ENCODE assay signal across 9 cellular contexts in genomic region chr2:71460595-71461303, GRCh38. TPM values are rescaled to one million over a fixed set of nuclear protein-coding genes. Genes with fewer than 3 reads are reported as not detected.
DNase-seq lines count a peak whose midpoint lies in the region; ATAC-seq and TF ChIP-seq lines count a peak whose summit lies in the region.
"Had no signal": no experiment of that assay in that cellular context is flagged by ENCODE, and none has a peak within 500 bp of the region (broad histone marks: within the 10 kb centered on the region; RNA-seq: fewer than 3 reads in every experiment).

No MANE protein-coding gene starts in this region.

- H3K4me1 Mint-ChIP-seq in progenitor cell of endocrine pancreas (ENCODE audit: low read depth): peaks cover 9% of the 10 kb centered on the region
- no peaks in the 10 kb centered on the region for H3K4me1 Mint-ChIP-seq in activated T-cell treated with anti-CD3 and anti-CD28 coated beads, Interleukin-2, amount 50 U/mL, for 72 hours (ENCODE audit: low read depth)
- peaks cover 8% of the 10 kb centered on the region for H3K4me1 Mint-ChIP-seq in stimulated activated effector memory CD8-positive, alpha-beta T cell treated with anti-CD3 and anti-CD28 coated beads, Interleukin-12 subunit alpha, Interleukin-12 subunit beta, amount 100 ng/mL, for 72 hours
- H3K4me1 Mint-ChIP-seq: T-helper 17 cell had no signal

- TF ChIP-seq CTCF in GM12872 (IDR thresholded peaks at IDR 0.05; ENCODE audit: insufficient read depth, low read depth, low read length): peak; percentile 63
- TF ChIP-seq CTCF in OCI-LY3 (IDR thresholded peaks at IDR 0.05; ENCODE audit: low read depth, low read length): peak; percentile 58
- TF ChIP-seq CTCF in fibroblast of pulmonary artery (IDR thresholded peaks at IDR 0.05; ENCODE audit: low read length, missing control alignments): peak; percentile 58
- peak; percentile 60 for TF ChIP-seq CTCF in progenitor cell of endocrine pancreas (IDR thresholded peaks at IDR 0.05; ENCODE audit: unreplicated experiment)

- H2AFZ ChIP-seq in OCI-LY3 (ENCODE audit: low read depth, low read length): no peak overlapping the region

- no peaks in the 10 kb centered on the region for H3K9me3 Mint-ChIP-seq in progenitor cell of endocrine pancreas (ENCODE audit: low read depth)
- H3K9me3 Mint-ChIP-seq in activated T-cell treated with anti-CD3 and anti-CD28 coated beads, Interleukin-2, amount 50 U/mL, for 72 hours: no peaks in the 10 kb centered on the region
- no peaks in the 10 kb centered on the region for H3K9me3 Mint-ChIP-seq in stimulated activated effector memory CD8-positive, alpha-beta T cell treated with anti-CD3 and anti-CD28 coated beads, Interleukin-12 subunit alpha, Interleukin-12 subunit beta, amount 100 ng/mL, for 72 hours

- H3K4me1 ChIP-seq in OCI-LY3 (ENCODE audit: low read length): no peaks in the 10 kb centered on the region

- H3K9me3 ChIP-seq in OCI-LY3 (ENCODE audit: insufficient read depth, low read length): no peaks in the 10 kb centered on the region

- no peaks in the 10 kb centered on the region for H3K79me2 ChIP-seq in OCI-LY3 (ENCODE audit: low read length)

- no peak overlapping the region for H3K4me3 Mint-ChIP-seq in progenitor cell of endocrine pancreas (ENCODE audit: low read depth)
- no peak overlapping the region for H3K4me3 Mint-ChIP-seq in activated T-cell treated with anti-CD3 and anti-CD28 coated beads, Interleukin-2, amount 50 U/mL, for 72 hours
- no peak overlapping the region for H3K4me3 Mint-ChIP-seq in stimulated activated effector memory CD8-positive, alpha-beta T cell treated with anti-CD3 and anti-CD28 coated beads, Interleukin-12 subunit alpha, Interleukin-12 subunit beta, amount 100 ng/mL, for 72 hours
- H3K4me3 Mint-ChIP-seq: T-helper 17 cell had no signal

- H3K4me3 ChIP-seq in OCI-LY3 (ENCODE audit: low read length): no peak overlapping the region
- no peak overlapping the region for H3K4me3 ChIP-seq in fibroblast of pulmonary artery (replicated peaks; ENCODE audit: low read depth, low read length)

- peak; percentile 54 for DNase-seq in fibroblast of pulmonary artery (ENCODE audit: low read depth)
- DNase-seq in progenitor cell of endocrine pancreas (ENCODE audit: low spot score, unreplicated experiment): no peak
- DNase-seq in NCI-H2171 (lab: John Stamatoyannopoulos, UW): no peak
- DNase-seq in activated T-cell treated with anti-CD3 and anti-CD28 coated beads, Interleukin-2, amount 50 U/mL, for 72 hours: no peak
- no peak for DNase-seq in Ammon's horn (ENCODE audit: low spot score)
- no peak for DNase-seq in stimulated activated effector memory CD8-positive, alpha-beta T cell treated with anti-CD3 and anti-CD28 coated beads, Interleukin-12 subunit alpha, Interleukin-12 subunit beta, amount 100 ng/mL, for 72 hours (ENCODE audit: low spot score in 2 of 2)
- DNase-seq: T-helper 17 cell had no signal

- no peak overlapping the region for H3K4me2 ChIP-seq in OCI-LY3 (ENCODE audit: low read length)

- H3K27me3 Mint-ChIP-seq in progenitor cell of endocrine pancreas: peaks cover 14% of the 10 kb centered on the region
- H3K27me3 Mint-ChIP-seq in activated T-cell treated with anti-CD3 and anti-CD28 coated beads, Interleukin-2, amount 50 U/mL, for 72 hours (ENCODE audit: low read depth): peaks cover 12% of the 10 kb centered on the region

- no peak overlapping the region for H3K9ac ChIP-seq in OCI-LY3 (ENCODE audit: low read length)

- no peak overlapping the region for H3K27ac ChIP-seq in OCI-LY3 (ENCODE audit: low read length)

- no peaks in the 10 kb centered on the region for H4K20me1 ChIP-seq in OCI-LY3 (ENCODE audit: insufficient read depth, low read length)

- no peaks in the 10 kb centered on the region for H3K27me3 ChIP-seq in OCI-LY3 (ENCODE audit: low read depth, low read length)

- no peak overlapping the region for H3K27ac Mint-ChIP-seq in progenitor cell of endocrine pancreas
- H3K27ac Mint-ChIP-seq in activated T-cell treated with anti-CD3 and anti-CD28 coated beads, Interleukin-2, amount 50 U/mL, for 72 hours: no peak overlapping the region
- no peak overlapping the region for H3K27ac Mint-ChIP-seq in stimulated activated effector memory CD8-positive, alpha-beta T cell treated with anti-CD3 and anti-CD28 coated beads, Interleukin-12 subunit alpha, Interleukin-12 subunit beta, amount 100 ng/mL, for 72 hours
- H3K27ac Mint-ChIP-seq: T-helper 17 cell had no signal

- ATAC-seq in activated T-cell treated with anti-CD3 and anti-CD28 coated beads, Interleukin-2, amount 50 U/mL, for 72 hours (replicated peaks in 1 of 2): no peak
- no peak for ATAC-seq in stimulated activated effector memory CD8-positive, alpha-beta T cell treated with anti-CD3 and anti-CD28 coated beads, Interleukin-12 subunit alpha, Interleukin-12 subunit beta, amount 100 ng/mL, for 72 hours
- ATAC-seq: T-helper 17 cell had no signal

- no peaks in the 10 kb centered on the region for H3K36me3 Mint-ChIP-seq in progenitor cell of endocrine pancreas (ENCODE audit: insufficient read depth)
- H3K36me3 Mint-ChIP-seq in activated T-cell treated with anti-CD3 and anti-CD28 coated beads, Interleukin-2, amount 50 U/mL, for 72 hours (ENCODE audit: insufficient read depth in 2 of 2): no peaks in the 10 kb centered on the region
- H3K36me3 Mint-ChIP-seq in stimulated activated effector memory CD8-positive, alpha-beta T cell treated with anti-CD3 and anti-CD28 coated beads, Interleukin-12 subunit alpha, Interleukin-12 subunit beta, amount 100 ng/mL, for 72 hours: no peaks in the 10 kb centered on the region

- H3K36me3 ChIP-seq in OCI-LY3 (replicated peaks; ENCODE audit: low read depth, low read length): no peaks in the 10 kb centered on the region

RNA-seq across cellular contexts. Expression of gene DYSF, which starts 7.4 kb away (rescaled TPM):
- 1.4 and 1.6 TPM in 2 replicates for total RNA-seq in progenitor cell of endocrine pancreas
- total RNA-seq in activated T-cell treated with anti-CD3 and anti-CD28 coated beads, Interleukin-2, amount 50 U/mL, for 72 hours: 1 to 10 TPM in 1 of 2 donors, under 1 TPM in 1; 0.77 to 1.6 TPM
